ENCODE assay signal across 8 cellular contexts in the genomic region with DNA sequence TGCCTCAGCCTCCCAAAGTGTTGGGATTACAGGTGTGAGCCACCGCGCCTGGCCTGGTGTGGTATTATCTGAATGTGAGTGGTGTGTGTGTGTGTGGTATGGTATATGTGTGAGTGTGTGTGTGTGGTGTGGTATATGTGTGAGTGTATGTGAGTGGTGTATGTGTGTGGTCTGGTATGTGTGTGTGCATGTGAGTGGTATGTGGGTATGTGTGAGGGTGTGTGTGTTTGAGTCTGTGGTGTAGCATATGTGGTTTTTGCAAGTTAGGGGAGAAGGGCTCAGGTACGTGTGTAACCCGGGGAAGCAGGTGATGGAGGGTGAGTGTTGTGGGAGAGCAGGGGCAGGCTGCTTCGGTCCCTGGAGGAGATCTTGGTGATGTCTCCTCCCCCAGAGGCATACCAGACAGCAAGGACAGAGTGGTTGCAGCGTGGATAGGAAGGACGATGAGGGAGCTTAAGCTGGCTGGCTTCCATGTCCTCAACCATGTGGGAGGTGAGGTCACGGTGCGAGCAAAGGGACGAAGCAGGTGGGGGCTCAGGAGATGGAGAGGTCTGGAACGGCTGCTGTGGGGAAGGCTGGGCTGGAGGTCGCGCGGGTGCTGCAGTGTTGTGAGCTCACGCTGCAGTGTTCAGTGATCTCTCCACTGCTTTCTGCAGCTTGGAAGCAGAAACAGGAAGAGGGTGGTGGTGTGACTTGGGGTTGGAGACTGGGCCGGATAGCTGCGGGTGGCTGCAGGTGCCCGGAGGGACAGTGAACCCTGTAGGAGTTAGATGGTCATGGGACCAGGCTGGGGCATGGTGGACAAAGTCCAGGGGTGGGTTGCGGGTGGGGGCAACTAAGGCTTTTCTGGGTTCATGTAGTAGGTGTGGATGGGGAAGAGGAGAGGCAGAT. TPM values are rescaled to one million over a fixed set of nuclear protein-coding genes. Genes with fewer than 3 reads are reported as not detected.
A peak's percentile ranks its signal among the peaks of the same experiment; 100 is the strongest.
DNase-seq lines count a peak whose midpoint lies in the region; ATAC-seq lines count a peak whose summit lies in the region.

No MANE protein-coding gene starts in this region.

- peaks cover 43% of the 10 kb centered on the region for H4K20me1 ChIP-seq in BLaER1

- no peak overlapping the region for H3K18ac ChIP-seq in mesendoderm (ENCODE audit: low read length)

- no peaks in the 10 kb centered on the region for H3K27me3 ChIP-seq in BLaER1
- no peaks in the 10 kb centered on the region for H3K27me3 ChIP-seq in mesendoderm (ENCODE audit: insufficient read depth, low read length, poor library complexity)

- no CpG with 5 or more reads among the region's 19 CpGs for WGBS in mesendoderm (ENCODE audit: extremely low coverage, insufficient coverage, low lambda C conversion rate)

- no peak overlapping the region for H2AK5ac ChIP-seq in mesendoderm (ENCODE audit: low read length)

- H3K36me3 ChIP-seq in BLaER1 (peaks cover 33% of the 10 kb centered on the region), mesendoderm (ENCODE audit: control insufficient read depth, insufficient read depth, low read length) (peaks cover 26% of the 10 kb centered on the region)

- H4K8ac ChIP-seq in mesendoderm (ENCODE audit: low read depth, low read length): no peak overlapping the region

- peaks cover 31% of the 10 kb centered on the region for H3K79me1 ChIP-seq in mesendoderm (ENCODE audit: low read length)

- no peak overlapping the region for H2BK120ac ChIP-seq in mesendoderm (ENCODE audit: low read depth, low read length)

- H2BK15ac ChIP-seq in mesendoderm (replicated peaks; ENCODE audit: low read depth): no peak overlapping the region

- no peak overlapping the region for H4K5ac ChIP-seq in mesendoderm (ENCODE audit: low read length)

- H3K9me3 ChIP-seq in BLaER1: no peaks in the 10 kb centered on the region

- no peak overlapping the region for H3K4ac ChIP-seq in mesendoderm (ENCODE audit: low read depth, low read length)

- H3K23ac ChIP-seq in mesendoderm (ENCODE audit: low read length): no peak overlapping the region

- H3K56ac ChIP-seq in mesendoderm (ENCODE audit: low read length): peak overlapping the region; percentile 3

- H3K79me2 ChIP-seq in mesendoderm (ENCODE audit: control insufficient read depth, insufficient read depth, low read length): peaks cover 58% of the 10 kb centered on the region

- H3K27ac ChIP-seq in BLaER1 (peak overlapping the region; percentile 54; the same call in 1 of the 2 replicates), mesendoderm (ENCODE audit: low read depth, low read length) (no peak overlapping the region)

- H3K4me1 ChIP-seq in BLaER1 (peaks cover 61% of the 10 kb centered on the region), mesendoderm (ENCODE audit: control insufficient read depth, low read depth, low read length) (peaks cover 17% of the 10 kb centered on the region)

- H3K4me3 ChIP-seq in BLaER1: peak overlapping the region; percentile 44
- H3K4me3 ChIP-seq in mesendoderm (ENCODE audit: low read length): no peak overlapping the region

- H3K9ac ChIP-seq in BLaER1 (0 out of 2 replicates have a peak overlapping the region, but pooled peaks have one; percentile 20), mesendoderm (ENCODE audit: low read length) (peak overlapping the region; percentile 15)

- H3K4me2 ChIP-seq in BLaER1 (peak overlapping the region; percentile 99), mesendoderm (ENCODE audit: low read length) (no peak overlapping the region)

- DNase-seq in amniotic epithelial cell (ENCODE audit: low read depth) (peak; percentile 74), mesendoderm (no peak), NCI-H2196 (lab: John Stamatoyannopoulos, UW; ENCODE audit: unreplicated experiment) (no peak)
- DNase-seq in stimulated activated CD4-positive, alpha-beta T cell treated with anti-CD3 and anti-CD28 coated beads, Interleukin-15, amount 100 ng/mL, for 24 hours: no peak

- ATAC-seq in HG02852 (IDR thresholded peaks at IDR 0.05; ENCODE audit: unreplicated experiment) (peak; percentile 36), HG02610 (IDR thresholded peaks at IDR 0.05; ENCODE audit: unreplicated experiment) (no peak), HG03196 (IDR thresholded peaks at IDR 0.05; ENCODE audit: unreplicated experiment) (no peak)

- no peak overlapping the region for H2BK5ac ChIP-seq in mesendoderm (ENCODE audit: low read length)

RNA-seq across cellular contexts. Expression of a gene that starts 5.0 kb away (rescaled TPM):
- polyA plus RNA-seq in mesendoderm (2013, experiment 1 of 2): 368 TPM
- 379 TPM for polyA plus RNA-seq in mesendoderm (2013, experiment 2 of 2)

RNA-seq across cellular contexts. Expression of a gene that starts 22.5 kb away (rescaled TPM):
- 85.6 TPM for polyA plus RNA-seq in mesendoderm (2013, experiment 1 of 2)
- polyA plus RNA-seq in mesendoderm (2013, experiment 2 of 2): 80.8 TPM

RNA-seq across cellular contexts. Expression of a gene that starts 23.6 kb away (rescaled TPM):
- polyA plus RNA-seq in mesendoderm (2013, experiment 1 of 2): 10.5 TPM
- polyA plus RNA-seq in mesendoderm (2013, experiment 2 of 2): 10.1 TPM

RNA-seq across cellular contexts. Expression of a gene that starts 57.1 kb away (rescaled TPM):
- polyA plus RNA-seq in mesendoderm (2013, experiment 1 of 2): 0.15 TPM
- 0.20 TPM for polyA plus RNA-seq in mesendoderm (2013, experiment 2 of 2)
